In genomic region chr5:73228052-73228451, GRCh38 we compare ENCODE assay signal across 8 cellular contexts. TPM values are rescaled to one million over a fixed set of nuclear protein-coding genes. Genes with fewer than 3 reads are reported as not detected.
"Had no signal": no experiment of that assay in that cellular context is flagged by ENCODE, and none has a peak within 500 bp of the region (broad histone marks: within the 10 kb centered on the region; RNA-seq: fewer than 3 reads in every experiment).

No MANE protein-coding gene starts in this region.

- H3K27ac Mint-ChIP-seq: GM23338, H9 had no signal

- ATAC-seq: GM23338 had no signal

- H3K4me2 ChIP-seq: GM23338 had no signal

- DNase-seq: H9, HCEC 1CT, KBM-7 had no signal

- H2AFZ ChIP-seq: GM23338 had no signal

- H3K4me3 Mint-ChIP-seq: GM23338, H9, IgD-negative memory B cell had no signal

- H3K9me3 Mint-ChIP-seq: GM23338, IgD-negative memory B cell had no signal

- FAIRE-seq: H1, HTR-8/SVneo had no signal

- H3K4me3 ChIP-seq: GM23338 had no signal

- H3K36me3 Mint-ChIP-seq: IgD-negative memory B cell had no signal

RNA-seq across cellular contexts. Expression of gene TMEM174, which starts 55.1 kb away (rescaled TPM):
- total RNA-seq: GM23338, H1, H9, HT-29 had no signal
- polyA plus RNA-seq: GM23338, H1, IgD-negative memory B cell had no signal
